ENCODE assay signal across 1 cellular context in the genomic region with DNA sequence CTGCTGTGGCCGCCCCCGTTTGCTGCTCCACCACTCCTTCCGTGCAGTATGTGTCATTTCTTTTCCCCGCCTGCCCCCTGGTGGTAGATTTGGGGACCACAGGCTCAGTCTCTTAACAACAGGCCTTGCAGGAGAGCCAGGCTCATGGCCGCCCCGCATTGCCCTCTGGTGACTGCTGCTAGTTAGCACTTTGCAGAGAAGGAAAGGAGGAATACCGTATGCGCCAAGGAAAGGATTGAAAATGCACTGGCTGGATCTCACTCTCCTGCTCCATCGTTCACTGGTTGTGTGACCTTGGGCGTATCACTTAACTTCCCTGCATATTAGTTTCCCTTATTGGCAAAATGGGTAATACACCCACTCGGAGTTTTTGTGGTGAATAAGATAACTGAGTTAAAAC.
TF ChIP-seq lines count a peak whose summit lies in the region.

No MANE protein-coding gene starts in this region.

TF ChIP-seq in HepG2, 621 proteins besides CTCF, POLR2A, EP300 and RAD21 (continued from another document and continues in another):
- TF ChIP-seq, protein P1, sequence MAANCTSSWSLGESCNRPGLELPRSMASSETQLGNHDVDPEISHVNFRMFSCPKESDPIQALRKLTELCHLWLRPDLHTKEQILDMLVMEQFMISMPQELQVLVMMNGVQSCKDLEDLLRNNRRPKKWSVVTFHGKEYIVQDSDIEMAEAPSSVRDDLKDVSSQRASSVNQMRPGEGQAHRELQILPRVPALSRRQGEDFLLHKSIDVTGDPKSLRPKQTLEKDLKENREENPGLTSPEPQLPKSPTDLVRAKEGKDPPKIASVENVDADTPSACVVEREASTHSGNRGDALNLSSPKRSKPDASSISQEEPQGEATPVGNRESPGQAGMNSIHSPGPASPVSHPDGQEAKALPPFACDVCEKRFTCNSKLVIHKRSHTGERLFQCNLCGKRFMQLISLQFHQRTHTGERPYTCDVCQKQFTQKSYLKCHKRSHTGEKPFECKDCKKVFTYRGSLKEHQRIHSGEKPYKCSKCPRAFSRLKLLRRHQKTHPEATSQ (CRISPR knock-in tag; IDR thresholded peaks at IDR 0.05; ENCODE audit: borderline replicate concordance) = no peak
- TF ChIP-seq ZNF605 (CRISPR knock-in tag; IDR thresholded peaks at IDR 0.05) (no peak), MYC (CRISPR knock-in tag; IDR thresholded peaks at IDR 0.05; ENCODE audit: borderline replicate concordance) (peak; percentile 28; the same call in 1 of the 2 replicates), ZNF589 (CRISPR knock-in tag; conservative IDR thresholded peaks at IDR 0.05) (no peak), ZSCAN22 (CRISPR knock-in tag; IDR thresholded peaks at IDR 0.05) (no peak), ZMYM3 (CRISPR knock-in tag; IDR thresholded peaks at IDR 0.05) (no peak), ONECUT2 (CRISPR knock-in tag; IDR thresholded peaks at IDR 0.05) (no peak), NFIC (IDR thresholded peaks at IDR 0.05; ENCODE audit: low read length) (no peak), CBX2 (IDR thresholded peaks at IDR 0.05; ENCODE audit: low read depth, low read length) (no peak), CBX2 (CRISPR knock-in tag; IDR thresholded peaks at IDR 0.05; ENCODE audit: low read depth) (no peak), TRIM24 (CRISPR knock-in tag; IDR thresholded peaks at IDR 0.05) (no peak), ZC3H13 (CRISPR knock-in tag; IDR thresholded peaks at IDR 0.05) (no peak), HNRNPUL1 (IDR thresholded peaks at IDR 0.05; ENCODE audit: low read depth, low read length) (no peak), MIXL1 (CRISPR knock-in tag; IDR thresholded peaks at IDR 0.05) (peak; percentile 57; the same call in 1 of the 2 replicates), ZNF772 (CRISPR knock-in tag; IDR thresholded peaks at IDR 0.05) (no peak), BORCS8-MEF2B (CRISPR knock-in tag; IDR thresholded peaks at IDR 0.05) (no peak), MTA3 (CRISPR knock-in tag; IDR thresholded peaks at IDR 0.05) (no peak), FOXJ3 (CRISPR knock-in tag; IDR thresholded peaks at IDR 0.05; ENCODE audit: borderline replicate concordance) (no peak), ZBTB3 (CRISPR knock-in tag; IDR thresholded peaks at IDR 0.05; ENCODE audit: borderline replicate concordance, low read depth) (no peak), NAIF1 (CRISPR knock-in tag; IDR thresholded peaks at IDR 0.05; ENCODE audit: borderline replicate concordance) (no peak), YEATS2 (CRISPR knock-in tag; IDR thresholded peaks at IDR 0.05; ENCODE audit: borderline replicate concordance) (peak; percentile 32; the same call in 1 of the 2 replicates), ZNF792 (CRISPR knock-in tag; IDR thresholded peaks at IDR 0.05) (0 out of 2 replicates have a peak, but pooled peaks have one; percentile 44), HMG20B (CRISPR knock-in tag; conservative IDR thresholded peaks at IDR 0.05) (0 out of 2 replicates have a peak, but pooled peaks have one; percentile 48), ZNF549 (CRISPR knock-in tag; IDR thresholded peaks at IDR 0.05) (no peak), ZNF776 (CRISPR knock-in tag; IDR thresholded peaks at IDR 0.05) (no peak), ZNF264 (CRISPR knock-in tag; IDR thresholded peaks at IDR 0.05) (no peak), ARNT (IDR thresholded peaks at IDR 0.05) (no peak), ZNF253 (CRISPR knock-in tag; IDR thresholded peaks at IDR 0.05; ENCODE audit: borderline replicate concordance) (no peak), ZFP36L2 (CRISPR knock-in tag; IDR thresholded peaks at IDR 0.05) (no peak), RNF2 (conservative IDR thresholded peaks at IDR 0.05; ENCODE audit: low read depth) (no peak), ZNF34 (CRISPR knock-in tag; IDR thresholded peaks at IDR 0.05; ENCODE audit: borderline replicate concordance) (no peak), HNRNPK (IDR thresholded peaks at IDR 0.05; ENCODE audit: low read depth, low read length, poor library complexity, severe bottlenecking) (no peak), ZNF660 (CRISPR knock-in tag; IDR thresholded peaks at IDR 0.05; ENCODE audit: borderline replicate concordance, low read depth) (no peak)
- TF ChIP-seq, protein P2, sequence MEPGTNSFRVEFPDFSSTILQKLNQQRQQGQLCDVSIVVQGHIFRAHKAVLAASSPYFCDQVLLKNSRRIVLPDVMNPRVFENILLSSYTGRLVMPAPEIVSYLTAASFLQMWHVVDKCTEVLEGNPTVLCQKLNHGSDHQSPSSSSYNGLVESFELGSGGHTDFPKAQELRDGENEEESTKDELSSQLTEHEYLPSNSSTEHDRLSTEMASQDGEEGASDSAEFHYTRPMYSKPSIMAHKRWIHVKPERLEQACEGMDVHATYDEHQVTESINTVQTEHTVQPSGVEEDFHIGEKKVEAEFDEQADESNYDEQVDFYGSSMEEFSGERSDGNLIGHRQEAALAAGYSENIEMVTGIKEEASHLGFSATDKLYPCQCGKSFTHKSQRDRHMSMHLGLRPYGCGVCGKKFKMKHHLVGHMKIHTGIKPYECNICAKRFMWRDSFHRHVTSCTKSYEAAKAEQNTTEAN (CRISPR knock-in tag; conservative IDR thresholded peaks at IDR 0.05) = no peak
- TF ChIP-seq, protein P3, sequence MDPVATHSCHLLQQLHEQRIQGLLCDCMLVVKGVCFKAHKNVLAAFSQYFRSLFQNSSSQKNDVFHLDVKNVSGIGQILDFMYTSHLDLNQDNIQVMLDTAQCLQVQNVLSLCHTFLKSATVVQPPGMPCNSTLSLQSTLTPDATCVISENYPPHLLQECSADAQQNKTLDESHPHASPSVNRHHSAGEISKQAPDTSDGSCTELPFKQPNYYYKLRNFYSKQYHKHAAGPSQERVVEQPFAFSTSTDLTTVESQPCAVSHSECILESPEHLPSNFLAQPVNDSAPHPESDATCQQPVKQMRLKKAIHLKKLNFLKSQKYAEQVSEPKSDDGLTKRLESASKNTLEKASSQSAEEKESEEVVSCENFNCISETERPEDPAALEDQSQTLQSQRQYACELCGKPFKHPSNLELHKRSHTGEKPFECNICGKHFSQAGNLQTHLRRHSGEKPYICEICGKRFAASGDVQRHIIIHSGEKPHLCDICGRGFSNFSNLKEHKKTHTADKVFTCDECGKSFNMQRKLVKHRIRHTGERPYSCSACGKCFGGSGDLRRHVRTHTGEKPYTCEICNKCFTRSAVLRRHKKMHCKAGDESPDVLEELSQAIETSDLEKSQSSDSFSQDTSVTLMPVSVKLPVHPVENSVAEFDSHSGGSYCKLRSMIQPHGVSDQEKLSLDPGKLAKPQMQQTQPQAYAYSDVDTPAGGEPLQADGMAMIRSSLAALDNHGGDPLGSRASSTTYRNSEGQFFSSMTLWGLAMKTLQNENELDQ (CRISPR knock-in tag; IDR thresholded peaks at IDR 0.05; ENCODE audit: borderline replicate concordance) = no peak
- TF ChIP-seq, protein P4, sequence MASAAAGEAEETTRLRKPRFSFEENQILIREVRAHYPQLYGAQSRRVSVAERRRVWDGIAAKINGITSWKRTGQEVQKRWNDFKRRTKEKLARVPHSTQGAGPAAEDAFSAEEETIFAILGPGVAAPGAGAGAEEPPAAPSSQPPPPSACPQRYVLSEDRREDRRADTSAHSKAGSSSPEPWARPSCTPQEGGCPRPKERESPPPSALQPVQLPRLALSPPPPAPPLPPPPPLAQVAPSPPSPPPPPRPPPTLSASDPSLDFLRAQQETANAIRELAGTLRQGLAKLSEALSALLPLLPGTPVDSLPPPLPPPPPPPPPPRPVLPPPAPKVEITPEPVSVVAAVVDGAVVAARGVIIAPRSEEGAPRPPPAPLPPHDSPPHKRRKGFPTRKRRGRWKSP (CRISPR knock-in tag; IDR thresholded peaks at IDR 0.05) = no peak
- TF ChIP-seq, protein P5, sequence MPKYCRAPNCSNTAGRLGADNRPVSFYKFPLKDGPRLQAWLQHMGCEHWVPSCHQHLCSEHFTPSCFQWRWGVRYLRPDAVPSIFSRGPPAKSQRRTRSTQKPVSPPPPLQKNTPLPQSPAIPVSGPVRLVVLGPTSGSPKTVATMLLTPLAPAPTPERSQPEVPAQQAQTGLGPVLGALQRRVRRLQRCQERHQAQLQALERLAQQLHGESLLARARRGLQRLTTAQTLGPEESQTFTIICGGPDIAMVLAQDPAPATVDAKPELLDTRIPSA (CRISPR knock-in tag; IDR thresholded peaks at IDR 0.05; ENCODE audit: borderline replicate concordance) = no peak
- TF ChIP-seq, protein P6, sequence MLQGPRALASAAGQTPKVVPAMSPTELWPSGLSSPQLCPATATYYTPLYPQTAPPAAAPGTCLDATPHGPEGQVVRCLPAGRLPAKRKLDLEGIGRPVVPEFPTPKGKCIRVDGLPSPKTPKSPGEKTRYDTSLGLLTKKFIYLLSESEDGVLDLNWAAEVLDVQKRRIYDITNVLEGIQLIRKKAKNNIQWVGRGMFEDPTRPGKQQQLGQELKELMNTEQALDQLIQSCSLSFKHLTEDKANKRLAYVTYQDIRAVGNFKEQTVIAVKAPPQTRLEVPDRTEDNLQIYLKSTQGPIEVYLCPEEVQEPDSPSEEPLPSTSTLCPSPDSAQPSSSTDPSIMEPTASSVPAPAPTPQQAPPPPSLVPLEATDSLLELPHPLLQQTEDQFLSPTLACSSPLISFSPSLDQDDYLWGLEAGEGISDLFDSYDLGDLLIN (CRISPR knock-in tag; IDR thresholded peaks at IDR 0.05; ENCODE audit: borderline replicate concordance) = no peak
- TF ChIP-seq, protein P7, sequence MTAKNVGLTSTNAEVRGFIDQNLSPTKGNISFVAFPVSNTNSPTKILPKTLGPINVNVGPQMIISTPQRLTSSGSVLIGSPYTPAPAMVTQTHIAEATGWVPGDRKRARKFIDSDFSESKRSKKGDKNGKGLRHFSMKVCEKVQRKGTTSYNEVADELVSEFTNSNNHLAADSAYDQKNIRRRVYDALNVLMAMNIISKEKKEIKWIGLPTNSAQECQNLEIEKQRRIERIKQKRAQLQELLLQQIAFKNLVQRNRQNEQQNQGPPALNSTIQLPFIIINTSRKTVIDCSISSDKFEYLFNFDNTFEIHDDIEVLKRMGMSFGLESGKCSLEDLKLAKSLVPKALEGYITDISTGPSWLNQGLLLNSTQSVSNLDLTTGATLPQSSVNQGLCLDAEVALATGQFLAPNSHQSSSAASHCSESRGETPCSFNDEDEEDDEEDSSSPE (CRISPR knock-in tag; IDR thresholded peaks at IDR 0.05) = no peak
- TF ChIP-seq, protein P8, sequence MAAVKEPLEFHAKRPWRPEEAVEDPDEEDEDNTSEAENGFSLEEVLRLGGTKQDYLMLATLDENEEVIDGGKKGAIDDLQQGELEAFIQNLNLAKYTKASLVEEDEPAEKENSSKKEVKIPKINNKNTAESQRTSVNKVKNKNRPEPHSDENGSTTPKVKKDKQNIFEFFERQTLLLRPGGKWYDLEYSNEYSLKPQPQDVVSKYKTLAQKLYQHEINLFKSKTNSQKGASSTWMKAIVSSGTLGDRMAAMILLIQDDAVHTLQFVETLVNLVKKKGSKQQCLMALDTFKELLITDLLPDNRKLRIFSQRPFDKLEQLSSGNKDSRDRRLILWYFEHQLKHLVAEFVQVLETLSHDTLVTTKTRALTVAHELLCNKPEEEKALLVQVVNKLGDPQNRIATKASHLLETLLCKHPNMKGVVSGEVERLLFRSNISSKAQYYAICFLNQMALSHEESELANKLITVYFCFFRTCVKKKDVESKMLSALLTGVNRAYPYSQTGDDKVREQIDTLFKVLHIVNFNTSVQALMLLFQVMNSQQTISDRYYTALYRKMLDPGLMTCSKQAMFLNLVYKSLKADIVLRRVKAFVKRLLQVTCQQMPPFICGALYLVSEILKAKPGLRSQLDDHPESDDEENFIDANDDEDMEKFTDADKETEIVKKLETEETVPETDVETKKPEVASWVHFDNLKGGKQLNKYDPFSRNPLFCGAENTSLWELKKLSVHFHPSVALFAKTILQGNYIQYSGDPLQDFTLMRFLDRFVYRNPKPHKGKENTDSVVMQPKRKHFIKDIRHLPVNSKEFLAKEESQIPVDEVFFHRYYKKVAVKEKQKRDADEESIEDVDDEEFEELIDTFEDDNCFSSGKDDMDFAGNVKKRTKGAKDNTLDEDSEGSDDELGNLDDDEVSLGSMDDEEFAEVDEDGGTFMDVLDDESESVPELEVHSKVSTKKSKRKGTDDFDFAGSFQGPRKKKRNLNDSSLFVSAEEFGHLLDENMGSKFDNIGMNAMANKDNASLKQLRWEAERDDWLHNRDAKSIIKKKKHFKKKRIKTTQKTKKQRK (IDR thresholded peaks at IDR 0.05; ENCODE audit: low read length) = no peak
- TF ChIP-seq, protein P9, sequence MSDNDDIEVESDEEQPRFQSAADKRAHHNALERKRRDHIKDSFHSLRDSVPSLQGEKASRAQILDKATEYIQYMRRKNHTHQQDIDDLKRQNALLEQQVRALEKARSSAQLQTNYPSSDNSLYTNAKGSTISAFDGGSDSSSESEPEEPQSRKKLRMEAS (IDR thresholded peaks at IDR 0.05) = no peak
- TF ChIP-seq, protein P10, sequence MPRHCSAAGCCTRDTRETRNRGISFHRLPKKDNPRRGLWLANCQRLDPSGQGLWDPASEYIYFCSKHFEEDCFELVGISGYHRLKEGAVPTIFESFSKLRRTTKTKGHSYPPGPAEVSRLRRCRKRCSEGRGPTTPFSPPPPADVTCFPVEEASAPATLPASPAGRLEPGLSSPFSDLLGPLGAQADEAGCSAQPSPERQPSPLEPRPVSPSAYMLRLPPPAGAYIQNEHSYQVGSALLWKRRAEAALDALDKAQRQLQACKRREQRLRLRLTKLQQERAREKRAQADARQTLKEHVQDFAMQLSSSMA (CRISPR knock-in tag; IDR thresholded peaks at IDR 0.05) = 0 out of 2 replicates have a peak, but pooled peaks have one; percentile 33
- TF ChIP-seq, protein P11, sequence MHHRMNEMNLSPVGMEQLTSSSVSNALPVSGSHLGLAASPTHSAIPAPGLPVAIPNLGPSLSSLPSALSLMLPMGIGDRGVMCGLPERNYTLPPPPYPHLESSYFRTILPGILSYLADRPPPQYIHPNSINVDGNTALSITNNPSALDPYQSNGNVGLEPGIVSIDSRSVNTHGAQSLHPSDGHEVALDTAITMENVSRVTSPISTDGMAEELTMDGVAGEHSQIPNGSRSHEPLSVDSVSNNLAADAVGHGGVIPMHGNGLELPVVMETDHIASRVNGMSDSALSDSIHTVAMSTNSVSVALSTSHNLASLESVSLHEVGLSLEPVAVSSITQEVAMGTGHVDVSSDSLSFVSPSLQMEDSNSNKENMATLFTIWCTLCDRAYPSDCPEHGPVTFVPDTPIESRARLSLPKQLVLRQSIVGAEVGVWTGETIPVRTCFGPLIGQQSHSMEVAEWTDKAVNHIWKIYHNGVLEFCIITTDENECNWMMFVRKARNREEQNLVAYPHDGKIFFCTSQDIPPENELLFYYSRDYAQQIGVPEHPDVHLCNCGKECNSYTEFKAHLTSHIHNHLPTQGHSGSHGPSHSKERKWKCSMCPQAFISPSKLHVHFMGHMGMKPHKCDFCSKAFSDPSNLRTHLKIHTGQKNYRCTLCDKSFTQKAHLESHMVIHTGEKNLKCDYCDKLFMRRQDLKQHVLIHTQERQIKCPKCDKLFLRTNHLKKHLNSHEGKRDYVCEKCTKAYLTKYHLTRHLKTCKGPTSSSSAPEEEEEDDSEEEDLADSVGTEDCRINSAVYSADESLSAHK (CRISPR knock-in tag; IDR thresholded peaks at IDR 0.05; ENCODE audit: borderline replicate concordance) = no peak
- TF ChIP-seq, protein P12, sequence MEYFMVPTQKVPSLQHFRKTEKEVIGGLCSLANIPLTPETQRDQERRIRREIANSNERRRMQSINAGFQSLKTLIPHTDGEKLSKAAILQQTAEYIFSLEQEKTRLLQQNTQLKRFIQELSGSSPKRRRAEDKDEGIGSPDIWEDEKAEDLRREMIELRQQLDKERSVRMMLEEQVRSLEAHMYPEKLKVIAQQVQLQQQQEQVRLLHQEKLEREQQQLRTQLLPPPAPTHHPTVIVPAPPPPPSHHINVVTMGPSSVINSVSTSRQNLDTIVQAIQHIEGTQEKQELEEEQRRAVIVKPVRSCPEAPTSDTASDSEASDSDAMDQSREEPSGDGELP (IDR thresholded peaks at IDR 0.05; ENCODE audit: borderline replicate concordance, low read depth) = no peak
- TF ChIP-seq, protein P13, sequence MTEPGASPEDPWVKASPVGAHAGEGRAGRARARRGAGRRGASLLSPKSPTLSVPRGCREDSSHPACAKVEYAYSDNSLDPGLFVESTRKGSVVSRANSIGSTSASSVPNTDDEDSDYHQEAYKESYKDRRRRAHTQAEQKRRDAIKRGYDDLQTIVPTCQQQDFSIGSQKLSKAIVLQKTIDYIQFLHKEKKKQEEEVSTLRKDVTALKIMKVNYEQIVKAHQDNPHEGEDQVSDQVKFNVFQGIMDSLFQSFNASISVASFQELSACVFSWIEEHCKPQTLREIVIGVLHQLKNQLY (CRISPR knock-in tag; IDR thresholded peaks at IDR 0.05) = no peak
